In the genomic region with DNA sequence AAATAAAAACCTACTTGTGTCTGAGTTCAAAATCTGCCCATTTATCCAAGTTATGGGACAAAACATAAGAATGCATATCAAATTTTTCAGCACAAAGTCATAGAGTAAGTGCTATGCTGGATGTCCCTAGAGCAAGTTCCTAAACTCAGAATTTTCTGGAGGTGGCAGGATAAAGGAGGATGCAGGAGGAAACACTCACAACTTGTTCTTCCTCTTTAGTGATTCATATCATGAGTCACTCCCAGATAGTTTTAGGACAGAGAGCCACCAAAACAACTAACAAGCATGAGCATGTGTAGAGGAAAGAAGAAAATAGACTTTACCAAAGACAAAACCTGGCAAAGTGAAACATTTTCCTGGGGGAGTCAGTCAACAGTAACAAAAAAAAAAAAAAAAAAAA, we compare ENCODE assay signal across 23 cellular contexts.
DNase-seq lines count a peak whose midpoint lies in the region; ATAC-seq and TF ChIP-seq lines count a peak whose summit lies in the region.
"Had no signal": no experiment of that assay in that cellular context is flagged by ENCODE, and none has a peak within 500 bp of the region (broad histone marks: within the 10 kb centered on the region; RNA-seq: fewer than 3 reads in every experiment).

No MANE protein-coding gene starts in this region.

- peaks cover 20% of the 10 kb centered on the region for H3K4me1 Mint-ChIP-seq in endodermal cell
- peaks cover 30% of the 10 kb centered on the region for H3K4me1 Mint-ChIP-seq in progenitor cell of endocrine pancreas (ENCODE audit: low read depth)
- H3K4me1 Mint-ChIP-seq: memory B cell, naive B cell had no signal

- peak; percentile 97 for ATAC-seq in foreskin keratinocyte
- ATAC-seq: SK-N-SH treated with all-trans-retinoic acid at 6 μM for 48 hours; stimulated activated naive CD8-positive, alpha-beta T cell treated with anti-CD3 and anti-CD28 coated beads, Interleukin-15, Interleukin-2, amounts not matched to agents 100 U/mL and 50 U/mL, for 24 hours had no signal

- no peak for TF ChIP-seq POLR2A in NB4 (IDR thresholded peaks at IDR 0.05; ENCODE audit: extremely low read depth, insufficient read length)

- H3K27ac ChIP-seq in foreskin keratinocyte (no peak overlapping the region), endodermal cell (ENCODE audit: low read depth, low read length) (no peak overlapping the region)
- H3K27ac ChIP-seq: Peyer's patch had no signal

- H3K27me3 Mint-ChIP-seq in endodermal cell (ENCODE audit: insufficient read depth) (no peaks in the 10 kb centered on the region), progenitor cell of endocrine pancreas (no peaks in the 10 kb centered on the region)
- H3K27me3 Mint-ChIP-seq: activated CD4-positive, alpha-beta memory T cell treated with anti-CD3 and anti-CD28 coated beads for 36 hours; naive B cell had no signal

- TF ChIP-seq CTCF in NB4 (IDR thresholded peaks at IDR 0.05; ENCODE audit: low read depth, low read length) = no peak
- no peak for TF ChIP-seq CTCF in astrocyte of the spinal cord (IDR thresholded peaks at IDR 0.05; ENCODE audit: low read depth, low read length)
- TF ChIP-seq CTCF in foreskin keratinocyte (conservative IDR thresholded peaks at IDR 0.05) = no peak
- TF ChIP-seq CTCF in endodermal cell (conservative IDR thresholded peaks at IDR 0.05) = no peak
- no peak for TF ChIP-seq CTCF in progenitor cell of endocrine pancreas (IDR thresholded peaks at IDR 0.05; ENCODE audit: unreplicated experiment)

- H3K9ac ChIP-seq in endodermal cell (ENCODE audit: extremely low read depth, low read length, poor library complexity, severe bottlenecking) = no peak overlapping the region

- H3K36me3 Mint-ChIP-seq in endodermal cell (ENCODE audit: low read depth) = no peaks in the 10 kb centered on the region
- H3K36me3 Mint-ChIP-seq in progenitor cell of endocrine pancreas (ENCODE audit: insufficient read depth) = no peaks in the 10 kb centered on the region
- H3K36me3 Mint-ChIP-seq: activated CD4-positive, alpha-beta memory T cell treated with anti-CD3 and anti-CD28 coated beads for 36 hours; memory B cell; naive B cell had no signal

- H3K4me3 ChIP-seq in NB4 (ENCODE audit: low read depth, low read length) (no peak overlapping the region), astrocyte of the spinal cord (ENCODE audit: low read depth, low read length) (no peak overlapping the region), endodermal cell (ENCODE audit: low read length) (no peak overlapping the region)
- H3K4me3 ChIP-seq: Peyer's patch had no signal

- no peaks in the 10 kb centered on the region for H3K36me3 ChIP-seq in endodermal cell (ENCODE audit: control insufficient read depth, insufficient read depth, low read length)
- H3K36me3 ChIP-seq: Peyer's patch had no signal

- no peaks in the 10 kb centered on the region for H3K27me3 ChIP-seq in foreskin keratinocyte
- H3K27me3 ChIP-seq in endodermal cell (ENCODE audit: control insufficient read depth, insufficient read depth, low read length, poor library complexity, severe bottlenecking) = no peaks in the 10 kb centered on the region
- H3K27me3 ChIP-seq: Peyer's patch had no signal

- H3K9me3 ChIP-seq in endodermal cell (ENCODE audit: control insufficient read depth, low read length) = peaks cover 10% of the 10 kb centered on the region
- H3K9me3 ChIP-seq: Peyer's patch had no signal

- in situ Hi-C loops in astrocyte of the spinal cord (cut with HindIII; ENCODE audit: low sequenced_read_pairs) = no loop called here

- no peak overlapping the region for H3K4me3 Mint-ChIP-seq in endodermal cell
- no peak overlapping the region for H3K4me3 Mint-ChIP-seq in progenitor cell of endocrine pancreas (ENCODE audit: low read depth)
- H3K4me3 Mint-ChIP-seq: activated CD4-positive, alpha-beta memory T cell treated with anti-CD3 and anti-CD28 coated beads for 36 hours; memory B cell; naive B cell had no signal

- H3K9me3 Mint-ChIP-seq in endodermal cell = peaks cover 7% of the 10 kb centered on the region
- peaks cover 6% of the 10 kb centered on the region for H3K9me3 Mint-ChIP-seq in progenitor cell of endocrine pancreas (ENCODE audit: low read depth)

- DNase-seq in NB4 (ENCODE audit: low read depth) (peak; percentile 4), astrocyte of the spinal cord (ENCODE audit: low read depth, low spot score) (peak; percentile 58), foreskin keratinocyte (peak; percentile 75 to 90), superior temporal gyrus (ENCODE audit: extremely low spot score) (peak; percentile 53), endodermal cell (no peak), cerebellar nuclear complex (lab: John Stamatoyannopoulos, UW) (no peak), progenitor cell of endocrine pancreas (ENCODE audit: low spot score, unreplicated experiment) (no peak)
- DNase-seq: activated CD4-positive, alpha-beta memory T cell treated with anti-CD3 and anti-CD28 coated beads for 36 hours; activated CD4-positive, CD25-positive, alpha-beta regulatory T cell; activated gamma-delta T cell; activated T-cell treated with anti-CD3 and anti-CD28 coated beads for 4 hours; foreskin melanocyte; H7; hypothalamus; naive B cell; NCI-H1417 treated with DMSO at 0.1 percent for 48 hours; NCI-H2107; NCI-H510A; NK-92 treated with Interleukin-12 subunit alpha and Interleukin-12 subunit beta, amount 100 ng/mL, for 24 hours; Peyer's patch; stimulated activated naive CD8-positive, alpha-beta T cell treated with anti-CD3 and anti-CD28 coated beads, Interleukin-15, Interleukin-2, amounts not matched to agents 100 U/mL and 50 U/mL, for 24 hours had no signal

- peaks cover 45% of the 10 kb centered on the region for H3K4me1 ChIP-seq in foreskin keratinocyte
- H3K4me1 ChIP-seq in endodermal cell (ENCODE audit: control insufficient read depth, insufficient read depth, low read length) = no peaks in the 10 kb centered on the region
- H3K4me1 ChIP-seq: Peyer's patch had no signal

- H3K27ac Mint-ChIP-seq in endodermal cell (no peak overlapping the region), progenitor cell of endocrine pancreas (no peak overlapping the region)
- H3K27ac Mint-ChIP-seq: activated CD4-positive, alpha-beta memory T cell treated with anti-CD3 and anti-CD28 coated beads for 36 hours; memory B cell; naive B cell had no signal

Comparison
In these comparisons a context has a peak if more than half of its experiments do, and no peak if none do; other contexts are left out.
1. DNase-seq: peak in NB4 (single experiment), astrocyte of the spinal cord (single experiment), foreskin keratinocyte (2 of 2) and superior temporal gyrus (single experiment); none in endodermal cell (single experiment), cerebellar nuclear complex (0 of 2) and progenitor cell of endocrine pancreas (single experiment).